Comparison of ENCODE assay signal across 9 cellular contexts in genomic region chr1:39933956-39934941, GRCh38. TPM values are rescaled to one million over a fixed set of nuclear protein-coding genes. Genes with fewer than 3 reads are reported as not detected.
DNase-seq lines count a peak whose midpoint lies in the region; ATAC-seq and TF ChIP-seq lines count a peak whose summit lies in the region.
"Had no signal": no experiment of that assay in that cellular context is flagged by ENCODE, and none has a peak within 500 bp of the region (broad histone marks: within the 10 kb centered on the region; RNA-seq: fewer than 3 reads in every experiment).

No MANE protein-coding gene starts in this region.

- no peak overlapping the region for H3K4me3 Mint-ChIP-seq in stimulated activated naive CD8-positive, alpha-beta T cell treated with anti-CD3 and anti-CD28 coated beads, Interleukin-15, amount 100 ng/mL, for 72 hours

- WGBS in adrenal gland, 4 donors: 37 to 51% (median 45%) methylated on average over 11 to 12 of the region's 12 CpGs

- no peaks in the 10 kb centered on the region for H3K9me3 ChIP-seq in adrenal gland (replicated peaks in 1 of 3)
- H3K9me3 ChIP-seq in subcutaneous abdominal adipose tissue (ENCODE audit: control insufficient read depth in 5 of 5, low read length in 5 of 5): peaks cover 0 to 5% (median 0%) of the 10 kb centered on the region in 5 donors

- peaks cover 5% of the 10 kb centered on the region for H3K4me1 Mint-ChIP-seq in stimulated activated naive CD8-positive, alpha-beta T cell treated with anti-CD3 and anti-CD28 coated beads, Interleukin-15, amount 100 ng/mL, for 72 hours

- no peak overlapping the region for H3K27ac Mint-ChIP-seq in stimulated activated naive CD8-positive, alpha-beta T cell treated with anti-CD3 and anti-CD28 coated beads, Interleukin-15, amount 100 ng/mL, for 72 hours

- intact Hi-C loops in adrenal gland (cut with DNase I): no loop called here

- no peak for TF ChIP-seq CTCF in adrenal gland (IDR thresholded peaks at IDR 0.05)

- no peak for ATAC-seq in GM18505 (IDR thresholded peaks at IDR 0.05; ENCODE audit: unreplicated experiment)
- ATAC-seq in stimulated activated naive CD8-positive, alpha-beta T cell treated with anti-CD3 and anti-CD28 coated beads, Interleukin-15, amount 100 ng/mL, for 72 hours: no peak

- TF ChIP-seq POLR2A in adrenal gland (IDR thresholded peaks at IDR 0.05) (no peak), GM18505 (IDR thresholded peaks at IDR 0.05; ENCODE audit: borderline replicate concordance, extremely low read depth, insufficient read depth, insufficient read length) (no peak)

- peak overlapping the region in 4 of 5 donors; percentile 33 to 69 (median 47) for H3K27ac ChIP-seq in adrenal gland
- H3K27ac ChIP-seq in subcutaneous abdominal adipose tissue (ENCODE audit: low read depth, low read length): peak overlapping the region; percentile 74

- H3K4me1 ChIP-seq in adrenal gland (replicated peaks in 1 of 2) (no peaks in the 10 kb centered on the region), subcutaneous abdominal adipose tissue (ENCODE audit: control insufficient read depth in 5 of 5, insufficient read depth in 5 of 5, low read length in 5 of 5) (peaks cover 6 to 26% (median 18%) of the 10 kb centered on the region in 5 donors)

- H3K27me3 ChIP-seq in adrenal gland (no peaks in the 10 kb centered on the region), subcutaneous abdominal adipose tissue (ENCODE audit: control insufficient read depth in 5 of 5, insufficient read depth in 4 of 5, low read length in 5 of 5) (no peaks in the 10 kb centered on the region)
- H3K27me3 ChIP-seq: dorsolateral prefrontal cortex had no signal

- H3K36me3 ChIP-seq in adrenal gland (replicated peaks in 1 of 2) (no peaks in the 10 kb centered on the region), subcutaneous abdominal adipose tissue (ENCODE audit: control insufficient read depth in 5 of 5, insufficient read depth in 5 of 5, low read length in 5 of 5) (no peaks in the 10 kb centered on the region)

- peak; percentile 86 for DNase-seq in HPDE6-E6E7 (ENCODE audit: extremely low spot score)
- peak; percentile 51 to 88 (median 75) for DNase-seq in adrenal gland
- peak; percentile 98 for DNase-seq in iris pigment epithelial cell (ENCODE audit: low read depth)
- DNase-seq in NCI-H2227 treated with DMSO at 0.1 percent for 48 hours (lab: John Stamatoyannopoulos, UW): no peak
- DNase-seq in stimulated activated naive CD8-positive, alpha-beta T cell treated with anti-CD3 and anti-CD28 coated beads, Interleukin-15, amount 100 ng/mL, for 72 hours: no peak
- no peak for DNase-seq in activated naive CD4-positive, alpha-beta T cell (lab: John Stamatoyannopoulos, UW)

- H3K9me3 Mint-ChIP-seq in stimulated activated naive CD8-positive, alpha-beta T cell treated with anti-CD3 and anti-CD28 coated beads, Interleukin-15, amount 100 ng/mL, for 72 hours: no peaks in the 10 kb centered on the region

- H3K4me3 ChIP-seq in adrenal gland: no peak overlapping the region
- H3K4me3 ChIP-seq in subcutaneous abdominal adipose tissue (ENCODE audit: low read depth in 1 of 5, low read length in 5 of 5): peak overlapping the region in 1 of 5 donors; percentile 4
- H3K4me3 ChIP-seq: dorsolateral prefrontal cortex had no signal

- no peaks in the 10 kb centered on the region for H3K27me3 Mint-ChIP-seq in stimulated activated naive CD8-positive, alpha-beta T cell treated with anti-CD3 and anti-CD28 coated beads, Interleukin-15, amount 100 ng/mL, for 72 hours

- H3K9ac ChIP-seq in subcutaneous abdominal adipose tissue (ENCODE audit: low read length in 5 of 5): peak overlapping the region in 3 of 5 donors; percentile 8 to 54 (median 30)

RNA-seq across cellular contexts. Expression of gene MFSD2A, which starts 20.7 kb away (rescaled TPM):
- total RNA-seq in adrenal gland: 1 to 10 TPM in 5 of 8 donors, under 1 TPM in 3; 0.17 to 3.2 (median 1.3) TPM
- polyA plus RNA-seq in adrenal gland: 1 to 10 TPM; 1.1 to 2.4 (median 1.7) TPM

RNA-seq across cellular contexts. Expression of gene MYCL, which starts 32.5 kb away (rescaled TPM):
- under 1 TPM in 7 of 8 donors, not detected in 1; 0.24 to 0.69 (median 0.36) TPM for total RNA-seq in adrenal gland
- polyA plus RNA-seq in adrenal gland: under 1 TPM; 0.07 to 0.40 (median 0.24) TPM

RNA-seq across cellular contexts. Expression of gene TRIT1, which starts 50.9 kb away (rescaled TPM):
- 10 to 100 TPM in 6 of 8 donors, 1 to 10 TPM in 2; 7.1 to 15.8 (median 12.0) TPM for total RNA-seq in adrenal gland
- polyA plus RNA-seq in adrenal gland: 10 to 100 TPM; 17.8 to 24.4 (median 21.4) TPM

Comparison
In these comparisons a context has a peak if more than half of its experiments do, and no peak if none do; other contexts are left out.
1. DNase-seq: peak in HPDE6-E6E7 (single experiment), adrenal gland (7 of 7) and iris pigment epithelial cell (single experiment); none in NCI-H2227 treated with DMSO at 0.1 percent for 48 hours (single experiment), stimulated activated naive CD8-positive, alpha-beta T cell treated with anti-CD3 and anti-CD28 coated beads, Interleukin-15, amount 100 ng/mL, for 72 hours (0 of 2) and activated naive CD4-positive, alpha-beta T cell (0 of 4).